ENCODE assay signal across 14 cellular contexts in the genomic region with DNA sequence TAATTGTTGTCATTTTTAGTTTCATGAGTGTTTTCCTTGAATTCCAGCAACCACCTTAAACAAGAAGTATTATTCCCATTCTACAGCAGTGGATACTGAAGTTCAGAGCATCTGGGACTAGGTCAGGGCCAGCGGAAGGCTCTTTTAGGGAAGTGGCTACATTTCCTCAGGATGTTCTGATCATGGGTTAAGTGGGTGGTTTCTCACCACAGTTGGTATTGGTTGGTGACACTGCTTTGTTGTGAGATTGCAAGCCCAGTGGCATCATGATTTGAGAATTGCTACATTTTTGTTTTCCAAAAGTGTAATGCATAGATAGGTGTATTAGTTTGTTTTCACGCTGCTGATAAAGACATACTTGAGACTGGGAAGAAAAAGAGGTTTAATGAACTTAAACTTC. TPM values are rescaled to one million over a fixed set of nuclear protein-coding genes. Genes with fewer than 3 reads are reported as not detected.
A peak's percentile ranks its signal among the peaks of the same experiment; 100 is the strongest.
DNase-seq lines count a peak whose midpoint lies in the region; ATAC-seq and TF ChIP-seq lines count a peak whose summit lies in the region.
"Had no signal": no experiment of that assay in that cellular context is flagged by ENCODE, and none has a peak within 500 bp of the region (broad histone marks: within the 10 kb centered on the region; RNA-seq: fewer than 3 reads in every experiment).

No MANE protein-coding gene starts in this region.

- no peak for ATAC-seq in WTC11
- ATAC-seq: gastrocnemius medialis, HCT116 had no signal

- peak overlapping the region; percentile 50 for H3K27ac Mint-ChIP-seq in activated CD4-positive, alpha-beta memory T cell treated with anti-CD3 and anti-CD28 coated beads, Interleukin-2, amount 10 ng/mL, durations not matched to agents 7 days and 5 days
- H3K27ac Mint-ChIP-seq in activated CD4-positive, alpha-beta memory T cell treated with anti-CD3 and anti-CD28 coated beads for 36 hours = no peak overlapping the region
- H3K27ac Mint-ChIP-seq in WTC11 (peak overlapping the region; percentile 9; the same call in 1 of the 2 replicates), nephron progenitor cell (peak overlapping the region; percentile 75)

- H3K27me3 ChIP-seq in HL-60 (ENCODE audit: insufficient read depth, poor library complexity, severe bottlenecking) = peaks cover 26% of the 10 kb centered on the region
- H3K27me3 ChIP-seq: gastrocnemius medialis had no signal

- TF ChIP-seq POLR2A in lower leg skin (IDR thresholded peaks at IDR 0.05) = no peak

- H3K4me3 ChIP-seq in HL-60 (replicated peaks; ENCODE audit: insufficient read depth, low read length) = no peak overlapping the region
- H3K4me3 ChIP-seq in lower leg skin (ENCODE audit: low read depth, poor library complexity, severe bottlenecking) = no peak overlapping the region
- H3K4me3 ChIP-seq: gastrocnemius medialis had no signal

- in situ Hi-C loops in ACHN (cut with HindIII; ENCODE audit: low pct_ligation_motif_present, low pct_unique_long_range_greater_than_20kb, low sequenced_read_pairs) = no loop called here

- peaks cover 33% of the 10 kb centered on the region for H3K4me1 Mint-ChIP-seq in activated CD4-positive, alpha-beta memory T cell treated with anti-CD3 and anti-CD28 coated beads, Interleukin-2, amount 10 ng/mL, durations not matched to agents 7 days and 5 days
- peaks cover 41% of the 10 kb centered on the region for H3K4me1 Mint-ChIP-seq in activated CD4-positive, alpha-beta memory T cell treated with anti-CD3 and anti-CD28 coated beads for 36 hours (ENCODE audit: low read depth)
- H3K4me1 Mint-ChIP-seq in WTC11 (peaks cover 37% of the 10 kb centered on the region), nephron progenitor cell (peaks cover 5% of the 10 kb centered on the region)

- H3K36me3 Mint-ChIP-seq in activated CD4-positive, alpha-beta memory T cell treated with anti-CD3 and anti-CD28 coated beads, Interleukin-2, amount 10 ng/mL, durations not matched to agents 7 days and 5 days (ENCODE audit: low read depth) = peaks cover 31% of the 10 kb centered on the region
- H3K36me3 Mint-ChIP-seq in activated CD4-positive, alpha-beta memory T cell treated with anti-CD3 and anti-CD28 coated beads for 36 hours = no peaks in the 10 kb centered on the region
- H3K36me3 Mint-ChIP-seq in WTC11 (peaks cover 5% of the 10 kb centered on the region), nephron progenitor cell (ENCODE audit: low read depth) (peaks cover 38% of the 10 kb centered on the region)

- H3K4me3 Mint-ChIP-seq in activated CD4-positive, alpha-beta memory T cell treated with anti-CD3 and anti-CD28 coated beads, Interleukin-2, amount 10 ng/mL, durations not matched to agents 7 days and 5 days = no peak overlapping the region
- H3K4me3 Mint-ChIP-seq in activated CD4-positive, alpha-beta memory T cell treated with anti-CD3 and anti-CD28 coated beads for 36 hours = no peak overlapping the region
- H3K4me3 Mint-ChIP-seq in WTC11 (no peak overlapping the region), nephron progenitor cell (no peak overlapping the region)

- POLR2A ChIA-PET in activated CD4-positive, alpha-beta memory T cell treated with anti-CD3 and anti-CD28 coated beads, Interleukin-2, amount 10 ng/mL, durations not matched to agents 7 days and 5 days (lab: Charles Lee) = interaction anchor here (1.4 to 1.9 kb wide), 3 partner anchors 9 to 31 kb away, joined by 3 to 5 read pairs (median 3); no protein-coding TSS in a partner anchor
- POLR2A ChIA-PET in activated CD4-positive, alpha-beta memory T cell treated with anti-CD3 and anti-CD28 coated beads for 36 hours (lab: Charles Lee) = no interaction called here
- POLR2A ChIA-PET in WTC11 (lab: Charles Lee) = no interaction called here

- H3K27ac ChIP-seq in HL-60 (replicated peaks) = no peak overlapping the region

- peak; percentile 32 for DNase-seq in activated CD4-positive, alpha-beta memory T cell treated with anti-CD3 and anti-CD28 coated beads, Interleukin-2, amount 10 ng/mL, durations not matched to agents 7 days and 5 days
- DNase-seq in activated CD4-positive, alpha-beta memory T cell treated with anti-CD3 and anti-CD28 coated beads for 36 hours = no peak
- DNase-seq in HL-60 (ENCODE audit: low read depth in 1 of 2, low spot score in 1 of 2) (peak; percentile 15 to 65), WTC11 (ENCODE audit: low spot score) (no peak), nephron progenitor cell (no peak), lower leg skin (ENCODE audit: low spot score in 2 of 2) (no peak), ACHN (no peak)
- no peak for DNase-seq in central memory CD4-positive, alpha-beta T cell
- DNase-seq: activated T-cell treated with anti-CD3 and anti-CD28 coated beads, Interleukin-2, amount 50 U/mL, for 48 hours; gastrocnemius medialis; kidney glomerular epithelial cell; NCI-H1105 treated with DMSO at 0.1 percent for 48 hours; occipital lobe had no signal

- intact Hi-C loops in activated CD4-positive, alpha-beta memory T cell treated with anti-CD3 and anti-CD28 coated beads for 36 hours (cut with micrococcal nuclease) = no loop called here
- intact Hi-C loops in lower leg skin (cut with DNase I; ENCODE audit: low total_unique reads) = no loop called here

- H3K27me3 Mint-ChIP-seq in activated CD4-positive, alpha-beta memory T cell treated with anti-CD3 and anti-CD28 coated beads, Interleukin-2, amount 10 ng/mL, durations not matched to agents 7 days and 5 days = no peaks in the 10 kb centered on the region
- no peaks in the 10 kb centered on the region for H3K27me3 Mint-ChIP-seq in activated CD4-positive, alpha-beta memory T cell treated with anti-CD3 and anti-CD28 coated beads for 36 hours
- no peaks in the 10 kb centered on the region for H3K27me3 Mint-ChIP-seq in WTC11 (ENCODE audit: low read depth)
- H3K27me3 Mint-ChIP-seq in nephron progenitor cell (ENCODE audit: low read depth, poor library complexity) = no peaks in the 10 kb centered on the region

- TF ChIP-seq CTCF in HL-60 (IDR thresholded peaks at IDR 0.05; ENCODE audit: insufficient read depth, low read length) = no peak
- no peak for TF ChIP-seq CTCF in WTC11 (IDR thresholded peaks at IDR 0.05)
- no peak for TF ChIP-seq CTCF in nephron progenitor cell (IDR thresholded peaks at IDR 0.05)
- no peak for TF ChIP-seq CTCF in lower leg skin (IDR thresholded peaks at IDR 0.05)

- WGBS in lower leg skin, 2 donors = 83 to 93% methylated on average over 2 of the region's 2 CpGs

- no peaks in the 10 kb centered on the region for H3K9me3 Mint-ChIP-seq in activated CD4-positive, alpha-beta memory T cell treated with anti-CD3 and anti-CD28 coated beads, Interleukin-2, amount 10 ng/mL, durations not matched to agents 7 days and 5 days
- peaks cover 2% of the 10 kb centered on the region for H3K9me3 Mint-ChIP-seq in activated CD4-positive, alpha-beta memory T cell treated with anti-CD3 and anti-CD28 coated beads for 36 hours
- H3K9me3 Mint-ChIP-seq in WTC11 (peaks cover 10% of the 10 kb centered on the region), nephron progenitor cell (peaks cover 20% of the 10 kb centered on the region)

- CTCF ChIA-PET in activated CD4-positive, alpha-beta memory T cell treated with anti-CD3 and anti-CD28 coated beads, Interleukin-2, amount 10 ng/mL, durations not matched to agents 7 days and 5 days (lab: Charles Lee) = no interaction called here
- CTCF ChIA-PET in activated CD4-positive, alpha-beta memory T cell treated with anti-CD3 and anti-CD28 coated beads for 36 hours (lab: Charles Lee) = no interaction called here
- CTCF ChIA-PET in WTC11 (lab: Charles Lee) = no interaction called here

TF ChIP-seq in WTC11, 78 proteins besides CTCF, POLR2A, EP300 and RAD21 (continues in another document):
- TF ChIP-seq, protein P1, sequence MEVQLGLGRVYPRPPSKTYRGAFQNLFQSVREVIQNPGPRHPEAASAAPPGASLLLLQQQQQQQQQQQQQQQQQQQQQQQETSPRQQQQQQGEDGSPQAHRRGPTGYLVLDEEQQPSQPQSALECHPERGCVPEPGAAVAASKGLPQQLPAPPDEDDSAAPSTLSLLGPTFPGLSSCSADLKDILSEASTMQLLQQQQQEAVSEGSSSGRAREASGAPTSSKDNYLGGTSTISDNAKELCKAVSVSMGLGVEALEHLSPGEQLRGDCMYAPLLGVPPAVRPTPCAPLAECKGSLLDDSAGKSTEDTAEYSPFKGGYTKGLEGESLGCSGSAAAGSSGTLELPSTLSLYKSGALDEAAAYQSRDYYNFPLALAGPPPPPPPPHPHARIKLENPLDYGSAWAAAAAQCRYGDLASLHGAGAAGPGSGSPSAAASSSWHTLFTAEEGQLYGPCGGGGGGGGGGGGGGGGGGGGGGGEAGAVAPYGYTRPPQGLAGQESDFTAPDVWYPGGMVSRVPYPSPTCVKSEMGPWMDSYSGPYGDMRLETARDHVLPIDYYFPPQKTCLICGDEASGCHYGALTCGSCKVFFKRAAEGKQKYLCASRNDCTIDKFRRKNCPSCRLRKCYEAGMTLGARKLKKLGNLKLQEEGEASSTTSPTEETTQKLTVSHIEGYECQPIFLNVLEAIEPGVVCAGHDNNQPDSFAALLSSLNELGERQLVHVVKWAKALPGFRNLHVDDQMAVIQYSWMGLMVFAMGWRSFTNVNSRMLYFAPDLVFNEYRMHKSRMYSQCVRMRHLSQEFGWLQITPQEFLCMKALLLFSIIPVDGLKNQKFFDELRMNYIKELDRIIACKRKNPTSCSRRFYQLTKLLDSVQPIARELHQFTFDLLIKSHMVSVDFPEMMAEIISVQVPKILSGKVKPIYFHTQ (CRISPR knock-in tag; IDR thresholded peaks at IDR 0.05) = no peak
- TF ChIP-seq, protein P2, sequence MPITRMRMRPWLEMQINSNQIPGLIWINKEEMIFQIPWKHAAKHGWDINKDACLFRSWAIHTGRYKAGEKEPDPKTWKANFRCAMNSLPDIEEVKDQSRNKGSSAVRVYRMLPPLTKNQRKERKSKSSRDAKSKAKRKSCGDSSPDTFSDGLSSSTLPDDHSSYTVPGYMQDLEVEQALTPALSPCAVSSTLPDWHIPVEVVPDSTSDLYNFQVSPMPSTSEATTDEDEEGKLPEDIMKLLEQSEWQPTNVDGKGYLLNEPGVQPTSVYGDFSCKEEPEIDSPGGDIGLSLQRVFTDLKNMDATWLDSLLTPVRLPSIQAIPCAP (CRISPR knock-in tag; IDR thresholded peaks at IDR 0.05) = no peak

RNA-seq across cellular contexts. Expression of a gene that starts 47.1 kb away (rescaled TPM):
- total RNA-seq in activated CD4-positive, alpha-beta memory T cell treated with anti-CD3 and anti-CD28 coated beads, Interleukin-2, amount 10 ng/mL, durations not matched to agents 7 days and 5 days = 10 to 100 TPM; 77.7 to 82.4 TPM
- total RNA-seq in activated CD4-positive, alpha-beta memory T cell treated with anti-CD3 and anti-CD28 coated beads for 36 hours = 10 to 100 TPM; 27.6 to 27.7 TPM
- total RNA-seq in WTC11 (2021) (69.8 to 71.1 TPM (median 70.5 TPM) in 3 replicates), lower leg skin (100 to 1,000 TPM; 200 to 479 (median 232) TPM)

Comparison
In these comparisons a context has a peak if more than half of its experiments do, and no peak if none do; other contexts are left out.
1. DNase-seq: peak in activated CD4-positive, alpha-beta memory T cell treated with anti-CD3 and anti-CD28 coated beads, Interleukin-2, amount 10 ng/mL, durations not matched to agents 7 days and 5 days (single experiment) and HL-60 (2 of 2); none in activated CD4-positive, alpha-beta memory T cell treated with anti-CD3 and anti-CD28 coated beads for 36 hours (single experiment), WTC11 (single experiment), nephron progenitor cell (single experiment), central memory CD4-positive, alpha-beta T cell (single experiment), lower leg skin (0 of 2) and ACHN (single experiment).